Comparison of ENCODE assay signal across 8 cellular contexts in genomic region chr18:9897787-9898291, GRCh38. TPM values are rescaled to one million over a fixed set of nuclear protein-coding genes. Genes with fewer than 3 reads are reported as not detected.
"Had no signal": no experiment of that assay in that cellular context is flagged by ENCODE, and none has a peak within 500 bp of the region (broad histone marks: within the 10 kb centered on the region; RNA-seq: fewer than 3 reads in every experiment).

No MANE protein-coding gene starts in this region.

RNA-seq across cellular contexts. Expression of gene TXNDC2, which starts 12.1 kb away (rescaled TPM):
- total RNA-seq: naive thymus-derived CD8-positive, alpha-beta T cell; natural killer cell treated with Interleukin-12 subunit alpha and Interleukin-12 subunit beta and Interleukin-15 and Interleukin-18, amount 100 ng/mL, for 72 hours; neural crest cell; pancreas; right atrium auricular region; sciatic nerve; thyroid gland had no signal
- polyA plus RNA-seq: naive thymus-derived CD8-positive, alpha-beta T cell; pancreas; stomach had no signal
